9 cellular contexts compared by ENCODE assay signal in genomic region chr15:92803536-92803851, GRCh38.
DNase-seq lines count a peak whose midpoint lies in the region; ATAC-seq, FAIRE-seq and TF ChIP-seq lines count a peak whose summit lies in the region.
"Had no signal": no experiment of that assay in that cellular context is flagged by ENCODE, and none has a peak within 500 bp of the region (broad histone marks: within the 10 kb centered on the region; RNA-seq: fewer than 3 reads in every experiment).

No MANE protein-coding gene starts in this region.

- H3K9me3 ChIP-seq in heart right ventricle, result peaks cover 0 to 5% (median 0%) of the 10 kb centered on the region in 11 donors
- no peaks in the 10 kb centered on the region for H3K9me3 ChIP-seq in K562 (replicated peaks; ENCODE audit: control insufficient read depth, insufficient read depth, low read depth, low read length)
- no peaks in the 10 kb centered on the region for H3K9me3 ChIP-seq in muscle layer of colon (ENCODE audit: low read length)
- H3K9me3 ChIP-seq in upper lobe of right lung, result no peaks in the 10 kb centered on the region

- POLR2A ChIA-PET in K562 (lab: Yijun Ruan, JAX), result interaction anchor here (0.7 to 2.2 kb wide), 14 partner anchors 8 to 158 kb away, joined by 3 to 23 read pairs (median 6); partner anchors contain the start of gene CHD2

- CTCF ChIA-PET in K562 (lab: Yijun Ruan, JAX; ENCODE audit: low intra/inter-chr PET ratio), result no interaction called here

- no peak for TF ChIP-seq RAD21 in K562 (CRISPR knock-in tag; conservative IDR thresholded peaks at IDR 0.05 in 1 of 2, IDR thresholded peaks at IDR 0.05 in 1 of 2)

- H4K20me1 ChIP-seq in K562 (replicated peaks; ENCODE audit: control insufficient read depth, insufficient read depth, low read length), result no peaks in the 10 kb centered on the region

- H3K4me2 ChIP-seq in K562 (ENCODE audit: insufficient read depth, low read length), result peak overlapping the region; percentile 9; the same call in 1 of the 2 replicates

- H3K36me3 ChIP-seq in heart right ventricle (no peaks in the 10 kb centered on the region), K562 (ENCODE audit: control insufficient read depth, insufficient read depth, low read length) (no peaks in the 10 kb centered on the region), muscle layer of colon (ENCODE audit: insufficient read depth, low read length) (no peaks in the 10 kb centered on the region), upper lobe of right lung (no peaks in the 10 kb centered on the region)

- H3K4me1 ChIP-seq in heart right ventricle (peaks cover 3 to 67% (median 14%) of the 10 kb centered on the region in 9 donors), K562 (replicated peaks in 1 of 2; ENCODE audit: control insufficient read depth in 2 of 2, insufficient read depth in 2 of 2, low read length in 2 of 2) (peaks cover 42 to 46% of the 10 kb centered on the region in 2 experiments), muscle layer of colon (ENCODE audit: insufficient read depth, low read length) (peaks cover 21% of the 10 kb centered on the region), upper lobe of right lung (peaks cover 43% of the 10 kb centered on the region)

- no peak overlapping the region for H3K9ac ChIP-seq in K562 (ENCODE audit: insufficient read depth in 1 of 2, low read depth in 2 of 2, low read length in 2 of 2)
- no peak overlapping the region for H3K9ac ChIP-seq in muscle layer of colon (ENCODE audit: low read length)

- TF ChIP-seq CTCF in heart right ventricle (IDR thresholded peaks at IDR 0.05) (no peak), K562 (IDR thresholded peaks at IDR 0.05 in 2 of 3, conservative IDR thresholded peaks at IDR 0.05 in 1 of 3; ENCODE audit: insufficient read depth in 2 of 3, low read depth in 1 of 3, low read length in 3 of 3) (no peak), upper lobe of right lung (IDR thresholded peaks at IDR 0.05) (no peak)

- no TSS peak for BruUV-seq in K562 (replicated peaks; lab: Mats Ljungman, UMichigan)

- in situ Hi-C loops in K562 (cut with MboI), result loop anchor here (5.0 kb wide), 1 partner anchor 109 kb away; no protein-coding TSS in a partner anchor

- H3K27ac ChIP-seq in heart right ventricle (peak overlapping the region in 9 of 10 donors; percentile 9 to 96 (median 71)), K562 (ENCODE audit: extremely low read depth, low read depth, low read length) (peak overlapping the region; percentile 99), muscle layer of colon (ENCODE audit: low read depth, low read length) (peak overlapping the region; percentile 35), upper lobe of right lung (peak overlapping the region; percentile 89)
- H3K27ac ChIP-seq: C4-2B had no signal

- no peaks in the 10 kb centered on the region for H3K9me1 ChIP-seq in K562 (ENCODE audit: control insufficient read depth, insufficient read depth, low read length)

- no peak for DNase-seq in heart right ventricle
- no peak for DNase-seq in cardiac septum (ENCODE audit: low spot score)
- no peak for DNase-seq in K562 (ENCODE audit: extremely low read depth in 1 of 4, low spot score in 3 of 4)
- no peak for DNase-seq in upper lobe of right lung
- no peak for DNase-seq in NCI-H1105 treated with DMSO at 0.1 percent for 48 hours (lab: John Stamatoyannopoulos, UW)

- 48 to 74% methylated on average over 1 of the region's 1 CpG for WGBS in heart right ventricle, 2 donors
- WGBS in K562 (ENCODE audit: insufficient coverage, low coverage, missing lambda C conversion rate), result 10% methylated on average over 1 of the region's 1 CpG

- intact Hi-C loops in heart right ventricle (cut with DNase I) (loop anchor here in 3 of 10 donors (5.0 to 10.0 kb wide), 3 partner anchors 119 to 211 kb away; no protein-coding TSS in a partner anchor), cardiac septum (cut with DNase I) (loop anchor here (5.0 to 10.0 kb wide), 2 partner anchors 224 to 1321 kb away; no protein-coding TSS in a partner anchor), K562 (cut with micrococcal nuclease) (loop anchor here (1.0 kb wide), 1 partner anchor 115 kb away; no protein-coding TSS in a partner anchor), upper lobe of right lung (cut with DNase I) (loop anchor here (10.0 kb wide), 1 partner anchor 111 kb away; no protein-coding TSS in a partner anchor)

- no peak for TF ChIP-seq EP300 in K562 (IDR thresholded peaks at IDR 0.05; ENCODE audit: low read length)

- H2AFZ ChIP-seq in K562 (ENCODE audit: low read depth, low read length), result no peak overlapping the region

- no peak for FAIRE-seq in K562 (lab: Jason Lieb, UNC)

- TF ChIP-seq POLR2A in K562 (conservative IDR thresholded peaks at IDR 0.05), result no peak

- H3K27me3 ChIP-seq in heart right ventricle, result no peaks in the 10 kb centered on the region
- no peaks in the 10 kb centered on the region for H3K27me3 ChIP-seq in K562 (ENCODE audit: control insufficient read depth in 2 of 2, insufficient read depth in 2 of 2, low read length in 2 of 2)
- H3K27me3 ChIP-seq in muscle layer of colon (ENCODE audit: control insufficient read depth in 1 of 2, insufficient read depth in 2 of 2, low read length in 2 of 2), result no peaks in the 10 kb centered on the region
- no peaks in the 10 kb centered on the region for H3K27me3 ChIP-seq in upper lobe of right lung

- no peak overlapping the region for H3K4me3 ChIP-seq in heart right ventricle
- no peak overlapping the region for H3K4me3 ChIP-seq in K562
- H3K4me3 ChIP-seq in muscle layer of colon (ENCODE audit: low read depth in 1 of 2, low read length in 2 of 2), result no peak overlapping the region
- no peak overlapping the region for H3K4me3 ChIP-seq in upper lobe of right lung

- peaks cover 11% of the 10 kb centered on the region for H3K79me2 ChIP-seq in K562 (ENCODE audit: control insufficient read depth, insufficient read depth, low read length)

- ATAC-seq in heart right ventricle (no peak), K562 (no peak), upper lobe of right lung (no peak), GM19351 (IDR thresholded peaks at IDR 0.05; ENCODE audit: unreplicated experiment) (no peak), GM19463 (IDR thresholded peaks at IDR 0.05; ENCODE audit: unreplicated experiment) (no peak)

TF ChIP-seq in K562, 482 proteins besides CTCF, POLR2A, EP300 and RAD21 (continues in another document):
- no peak for TF ChIP-seq POLR2B (IDR thresholded peaks at IDR 0.05; ENCODE audit: low read depth, partially characterized antibody)
- peak; percentile 100 for TF ChIP-seq ZNF121 (CRISPR knock-in tag; conservative IDR thresholded peaks at IDR 0.05)
- no peak for TF ChIP-seq HDAC6 (IDR thresholded peaks at IDR 0.05; ENCODE audit: low read depth, low read length)
- TF ChIP-seq NONO (IDR thresholded peaks at IDR 0.05; ENCODE audit: low read depth in 2 of 2, low read length in 1 of 2), result no peak
- no peak for TF ChIP-seq NR2F6 (CRISPR knock-in tag; IDR thresholded peaks at IDR 0.05)
- TF ChIP-seq NR0B1 (IDR thresholded peaks at IDR 0.05; ENCODE audit: partially characterized antibody), result no peak
- TF ChIP-seq ZNF263 (CRISPR knock-in tag; IDR thresholded peaks at IDR 0.05; ENCODE audit: borderline replicate concordance), result no peak
- TF ChIP-seq CREB5 (CRISPR knock-in tag; IDR thresholded peaks at IDR 0.05), result no peak
- no peak for TF ChIP-seq HLTF (IDR thresholded peaks at IDR 0.05)
- TF ChIP-seq ETV1 (tag; conservative IDR thresholded peaks at IDR 0.05; ENCODE audit: low read depth), result peak; percentile 76
- 0 out of 2 replicates have a peak, but pooled peaks have one; percentile 33 for TF ChIP-seq PTRF (tag; IDR thresholded peaks at IDR 0.05)
- no peak for TF ChIP-seq SMAD2 (IDR thresholded peaks at IDR 0.05; ENCODE audit: low read depth, low read length)
- TF ChIP-seq RBM25 (IDR thresholded peaks at IDR 0.05; ENCODE audit: low read depth, low read length, severe bottlenecking), result peak; percentile 89
- TF ChIP-seq GTF2E2 (tag; IDR thresholded peaks at IDR 0.05), result no peak
- TF ChIP-seq TBP (optimal IDR thresholded peaks at IDR 0.05; ENCODE audit: low read depth, low read length), result no peak
- 0 out of 2 replicates have a peak, but pooled peaks have one; percentile 27 for TF ChIP-seq TRIM28 (IDR thresholded peaks at IDR 0.05)
- no peak for TF ChIP-seq PHTF2 (CRISPR knock-in tag; IDR thresholded peaks at IDR 0.05)
- TF ChIP-seq RCOR1 (IDR thresholded peaks at IDR 0.05; ENCODE audit: borderline replicate concordance in 1 of 2, low read depth in 2 of 2, low read length in 2 of 2), result peak in 1 of 2 experiments; percentile 82; a peak in 2 of 4 replicates
- TF ChIP-seq CBX1 (IDR thresholded peaks at IDR 0.05; ENCODE audit: low read depth), result peak; percentile 49; the same call in 1 of the 2 replicates
- peak; percentile 87 to 88 for TF ChIP-seq KDM1A (IDR thresholded peaks at IDR 0.05)
- peak; percentile 41 for TF ChIP-seq PHF20 (IDR thresholded peaks at IDR 0.05; ENCODE audit: partially characterized antibody)
- no peak for TF ChIP-seq SIN3B (IDR thresholded peaks at IDR 0.05; ENCODE audit: low read depth)
- TF ChIP-seq BCOR (IDR thresholded peaks at IDR 0.05), result peak; percentile 94
- TF ChIP-seq SNRNP70 (optimal IDR thresholded peaks at IDR 0.05; ENCODE audit: low read depth, low read length), result no peak
- TF ChIP-seq ESRRA (IDR thresholded peaks at IDR 0.05; ENCODE audit: borderline replicate concordance, low read depth), result no peak
- no peak for TF ChIP-seq DMBX1 (CRISPR knock-in tag; IDR thresholded peaks at IDR 0.05; ENCODE audit: borderline replicate concordance)

Comparison
In these comparisons a context has a peak if more than half of its experiments do, and no peak if none do; other contexts are left out.
1. H3K27ac ChIP-seq: peak in every context shown above with its lines; median percentile 99 in K562; 89 in upper lobe of right lung; 71 in heart right ventricle; 35 in muscle layer of colon.